In genomic region chr5:119411935-119412623, GRCh38 we compare ENCODE assay signal across 8 cellular contexts. TPM values are rescaled to one million over a fixed set of nuclear protein-coding genes. Genes with fewer than 3 reads are reported as not detected.
DNase-seq lines count a peak whose midpoint lies in the region; ATAC-seq, FAIRE-seq and TF ChIP-seq lines count a peak whose summit lies in the region.

No MANE protein-coding gene starts in this region.

- TF ChIP-seq CTCF in H1 (IDR thresholded peaks at IDR 0.05; ENCODE audit: control extremely low read depth in 1 of 3, insufficient read depth in 1 of 3, low read depth in 1 of 3, low read length in 3 of 3) = peak; percentile 36 to 88 (median 66); a peak in 3 of 4 replicates
- peak; percentile 86 for TF ChIP-seq CTCF in lung (IDR thresholded peaks at IDR 0.05; ENCODE audit: control extremely low read depth, extremely low read depth)

- POLR2A ChIA-PET in CD4-positive, alpha-beta memory T cell (lab: Charles Lee; ENCODE audit: partially characterized antibody) = interaction anchor here (0.8 to 3.6 kb wide), 14 partner anchors 11 to 424 kb away, joined by 3 to 22 read pairs (median 4); partner anchors contain the start of genes DMXL1 and DTWD2
- POLR2A ChIA-PET in H1 (lab: Charles Lee; ENCODE audit: partially characterized antibody) = interaction anchor here (0.9 to 1.2 kb wide), 4 partner anchors 26 to 424 kb away, joined by 3 to 6 read pairs (median 4); partner anchors contain the start of gene DTWD2

- no peak overlapping the region for H2AK5ac ChIP-seq in H1 (ENCODE audit: low read depth, low read length)

- no peak overlapping the region for H4K5ac ChIP-seq in H1 (ENCODE audit: insufficient read length, low read depth, low read length)

- DNase-seq in CD4-positive, alpha-beta memory T cell = peak; percentile 64 to 73 (median 69)
- DNase-seq in GM19239 (ENCODE audit: insufficient read length, low spot score) (no peak), NCI-H524 treated with DMSO at 0.1 percent for 48 hours (lab: John Stamatoyannopoulos, UW) (peak; percentile 43), H1 (ENCODE audit: low read depth in 1 of 2, low spot score in 2 of 2) (peak in 1 of 2 experiments; percentile 65), lung (ENCODE audit: low spot score) (peak; percentile 56)
- peak; percentile 44 for DNase-seq in activated CD4-positive, alpha-beta T cell treated with anti-CD3 and anti-CD28 coated beads, Interleukin-2, amount 50 U/mL, for 1 hour
- DNase-seq in stimulated activated naive CD4-positive, alpha-beta T cell treated with Interleukin-2 at 50 U/mL for 16 hours (lab: John Stamatoyannopoulos, UW) = peak; percentile 16

- intact Hi-C loops in CD4-positive, alpha-beta memory T cell (cut with micrococcal nuclease) = loop anchor here (1.0 to 2.0 kb wide), 5 partner anchors 97 to 424 kb away; partner anchors contain the start of genes DMXL1 and DTWD2

- peaks cover 12 to 24% (median 15%) of the 10 kb centered on the region in 4 donors for H3K4me1 Mint-ChIP-seq in CD4-positive, alpha-beta memory T cell

- WGBS in H1 (ENCODE audit: extremely low coverage in 1 of 2, insufficient coverage in 1 of 2, insufficient read length in 1 of 2, insufficient replicate concordance in 2 of 2, low coverage in 1 of 2, low lambda C conversion rate in 2 of 2, missing lambda C conversion rate in 1 of 2), 2 experiments = 13% methylated on average over 13 of the region's 13 CpGs; no CpG with 5 or more reads in 1 of the 2 experiments
- 10 to 13% methylated on average over 13 of the region's 13 CpGs for WGBS in lung, 2 donors

- no peaks in the 10 kb centered on the region for H3K36me3 ChIP-seq in CD4-positive, alpha-beta memory T cell (ENCODE audit: insufficient read depth, low read length)
- H3K36me3 ChIP-seq in H1 (ENCODE audit: control insufficient read depth in 2 of 4, insufficient read depth in 4 of 4, low read length in 3 of 4) (no peaks in the 10 kb centered on the region), lung (ENCODE audit: control insufficient read depth in 2 of 2, insufficient read depth in 2 of 2, low read length in 2 of 2) (no peaks in the 10 kb centered on the region)

- H3K9me3 Mint-ChIP-seq in CD4-positive, alpha-beta memory T cell = no peaks in the 10 kb centered on the region

- no peaks in the 10 kb centered on the region for H3K36me3 Mint-ChIP-seq in CD4-positive, alpha-beta memory T cell

- no peak overlapping the region for H2BK120ac ChIP-seq in H1 (replicated peaks; ENCODE audit: low read depth, low read length)

- no peaks in the 10 kb centered on the region for H3K79me1 ChIP-seq in H1 (ENCODE audit: low read depth, low read length)

- no peak overlapping the region for H2BK20ac ChIP-seq in H1 (ENCODE audit: low read length)

- peak overlapping the region; percentile 100 for H2AFZ ChIP-seq in H1 (ENCODE audit: low read length)

- no peak overlapping the region for H3K23ac ChIP-seq in H1 (ENCODE audit: insufficient read length)

- no peak overlapping the region for H3K27ac ChIP-seq in CD4-positive, alpha-beta memory T cell (ENCODE audit: low read depth, low read length)
- no peak overlapping the region for H3K27ac ChIP-seq in H1 (ENCODE audit: low read depth, low read length)
- H3K27ac ChIP-seq in lung (ENCODE audit: low read depth in 1 of 2, low read length in 1 of 2) = peak overlapping the region; percentile 34 to 64

- H3K4me3 Mint-ChIP-seq in CD4-positive, alpha-beta memory T cell = peak overlapping the region; percentile 79 to 91 (median 83)

- H2BK12ac ChIP-seq in H1 (ENCODE audit: low read depth, low read length) = no peak overlapping the region

- H3K79me2 ChIP-seq in H1 (ENCODE audit: control insufficient read depth in 1 of 2, insufficient read depth in 2 of 2, low read length in 2 of 2) = no peaks in the 10 kb centered on the region

- peak overlapping the region; percentile 33 to 39 for H3K4me3 ChIP-seq in CD4-positive, alpha-beta memory T cell (ENCODE audit: low read length in 2 of 2)
- peak overlapping the region; percentile 43 to 70 (median 56); a peak in 7 of 8 replicates for H3K4me3 ChIP-seq in H1 (ENCODE audit: extremely low read depth in 1 of 4, insufficient read depth in 2 of 4, low read depth in 3 of 4, low read length in 4 of 4)
- peak overlapping the region; percentile 22 for H3K4me3 ChIP-seq in lung

- ATAC-seq in HG03457 (IDR thresholded peaks at IDR 0.05; ENCODE audit: unreplicated experiment) (peak; percentile 53), lung (ENCODE audit: insufficient read depth, low FRiP score) (peak; percentile 96)

- H4K91ac ChIP-seq in H1 (replicated peaks; ENCODE audit: insufficient read length, low read length) = peak overlapping the region; percentile 32

- H3K9me3 ChIP-seq in CD4-positive, alpha-beta memory T cell (ENCODE audit: control insufficient read depth in 1 of 2, low read length in 2 of 2) = no peaks in the 10 kb centered on the region
- H3K9me3 ChIP-seq in H1 (ENCODE audit: insufficient read depth in 2 of 2, low read depth in 1 of 2, low read length in 1 of 2) = no peaks in the 10 kb centered on the region
- no peaks in the 10 kb centered on the region for H3K9me3 ChIP-seq in lung (ENCODE audit: control insufficient read depth in 2 of 2, insufficient read depth in 1 of 2, low read length in 1 of 2)

- H3K4ac ChIP-seq in H1 (replicated peaks; ENCODE audit: insufficient read length, low read depth, low read length) = no peak overlapping the region

- FAIRE-seq in GM19239 (lab: Jason Lieb, UNC) (peak; percentile 96), H1 (lab: Jason Lieb, UNC) (peak; percentile 83)

- no peak overlapping the region; a peak in 2 of 7 replicates for H3K9ac ChIP-seq in H1 (replicated peaks in 1 of 4; ENCODE audit: extremely low read depth in 1 of 4, low read depth in 3 of 4, low read length in 3 of 4)

- peak; percentile 89 to 91 for TF ChIP-seq RAD21 in H1 (IDR thresholded peaks at IDR 0.05 in 1 of 2, conservative IDR thresholded peaks at IDR 0.05 in 1 of 2; ENCODE audit: low read depth in 2 of 2, low read length in 2 of 2)

- H4K8ac ChIP-seq in H1 (ENCODE audit: extremely low read depth, insufficient read depth, low read length) = no peak overlapping the region

- CTCF ChIA-PET in CD4-positive, alpha-beta memory T cell (lab: Charles Lee; ENCODE audit: partially characterized antibody) = interaction anchor here (0.6 to 10.5 kb wide), 77 partner anchors 10 to 427 kb away, joined by 3 to 211 read pairs (median 4); partner anchors contain the start of genes DMXL1, DTWD2, HSD17B4 and TNFAIP8
- CTCF ChIA-PET in H1 (lab: Charles Lee; ENCODE audit: partially characterized antibody) = interaction anchor here (0.6 to 5.4 kb wide), 84 partner anchors 9 to 1566 kb away, joined by 3 to 46 read pairs (median 5); partner anchors contain the start of gene DTWD2

- no peak overlapping the region; the same call in 1 of the 2 replicates for H3K18ac ChIP-seq in H1 (ENCODE audit: extremely low read depth, low read length)

- peak overlapping the region; percentile 20 to 87 for H3K4me2 ChIP-seq in H1 (ENCODE audit: insufficient read depth in 1 of 2, low read depth in 2 of 2, low read length in 2 of 2)

- no peak for TF ChIP-seq EP300 in H1 (IDR thresholded peaks at IDR 0.05; ENCODE audit: borderline replicate concordance in 1 of 2, low read depth in 2 of 2, low read length in 2 of 2)

- peaks cover 4 to 5% of the 10 kb centered on the region in 2 donors for H3K27me3 Mint-ChIP-seq in CD4-positive, alpha-beta memory T cell

- no peak overlapping the region for H3K14ac ChIP-seq in H1 (ENCODE audit: insufficient read length)

- H3K27me3 ChIP-seq in CD4-positive, alpha-beta memory T cell (ENCODE audit: insufficient read depth, low read length) = no peaks in the 10 kb centered on the region
- H3K27me3 ChIP-seq in H1 (replicated peaks in 1 of 4; ENCODE audit: control insufficient read depth in 3 of 4, extremely low read depth in 1 of 4, insufficient read depth in 3 of 4, low read length in 3 of 4) (no peaks in the 10 kb centered on the region), lung (ENCODE audit: control insufficient read depth, insufficient read depth) (no peaks in the 10 kb centered on the region)

- H4K20me1 ChIP-seq in H1 (replicated peaks in 1 of 2; ENCODE audit: control insufficient read depth in 1 of 2, insufficient read depth in 2 of 2, low read length in 2 of 2) = no peaks in the 10 kb centered on the region

- H3K4me1 ChIP-seq in CD4-positive, alpha-beta memory T cell (ENCODE audit: insufficient read depth, low read length) = peaks cover 7% of the 10 kb centered on the region
- H3K4me1 ChIP-seq in H1 (replicated peaks in 1 of 4; ENCODE audit: control insufficient read depth in 3 of 4, insufficient read depth in 4 of 4, low read length in 3 of 4) (no peaks in the 10 kb centered on the region), lung (ENCODE audit: control insufficient read depth in 2 of 2, insufficient read depth in 2 of 2, low read length in 2 of 2) (no peaks in the 10 kb centered on the region)

- no peak overlapping the region for H3K56ac ChIP-seq in H1 (replicated peaks; ENCODE audit: insufficient read length, low read depth, low read length)

- peak overlapping the region in 6 of 7 donors; percentile 43 to 88 (median 58) for H3K27ac Mint-ChIP-seq in CD4-positive, alpha-beta memory T cell

- H2BK15ac ChIP-seq in H1 (ENCODE audit: low read length) = no peak overlapping the region

- TF ChIP-seq POLR2A in H1 (IDR thresholded peaks at IDR 0.05; ENCODE audit: control extremely low read depth in 1 of 2, low read depth in 2 of 2, low read length in 2 of 2) = no peak; a peak in 1 of 3 replicates

- no peaks in the 10 kb centered on the region; the same call in 1 of the 2 replicates for H3K23me2 ChIP-seq in H1 (ENCODE audit: low read depth, low read length)

- no peak overlapping the region for H2BK5ac ChIP-seq in H1 (ENCODE audit: low read depth, low read length)

RNA-seq across cellular contexts. Expression of gene HSD17B4, which starts 40.2 kb away (rescaled TPM):
- 10 to 100 TPM; 60.2 to 79.1 TPM for total RNA-seq in CD4-positive, alpha-beta memory T cell
- 10 to 100 TPM; 52.8 to 73.4 TPM for polyA plus RNA-seq in CD4-positive, alpha-beta memory T cell
- 360 and 369 TPM in 2 replicates for total RNA-seq in H1 (2021; fragmentation: NEBNext Ultra II Directional; extraction: Animal tissue kit (Norgen Biotek cat#: 25700))
- polyA plus RNA-seq in H1 (2011; rRNA removed) = 209 and 305 TPM in 2 replicates
- polyA plus RNA-seq in H1 (2011; cell fraction: cytosol; rRNA removed) = 324 TPM
- polyA plus RNA-seq in H1 (2011; cell fraction: nucleus; rRNA removed) = 194 TPM
- polyA plus RNA-seq in H1 (2012, experiment 1 of 2) = 418 to 601 TPM (median 461 TPM) in 4 replicates
- polyA plus RNA-seq in H1 (2012, experiment 2 of 2) = 51.1 TPM
- 269 TPM for polyA plus RNA-seq in H1 (2013, experiment 1 of 2)
- polyA plus RNA-seq in H1 (2013, experiment 2 of 2) = 281 TPM
- 608 and 793 TPM in 2 replicates for polyA minus RNA-seq in H1 (2011; rRNA and poly(A)+ RNA removed)
- polyA minus RNA-seq in H1 (2011; cell fraction: cytosol; rRNA and poly(A)+ RNA removed) = 194 TPM
- polyA minus RNA-seq in H1 (2011; cell fraction: nucleus; rRNA and poly(A)+ RNA removed) = 250 TPM
- 100 to 1,000 TPM; 329 to 371 TPM for total RNA-seq in lung
- polyA plus RNA-seq in lung = 100 to 1,000 TPM; 348 to 367 TPM

RNA-seq across cellular contexts. Expression of gene TNFAIP8, which starts 56.3 kb away (rescaled TPM):
- 100 to 1,000 TPM; 167 to 176 TPM for total RNA-seq in CD4-positive, alpha-beta memory T cell
- 100 to 1,000 TPM; 277 to 423 TPM for polyA plus RNA-seq in CD4-positive, alpha-beta memory T cell
- 17.8 and 19.3 TPM in 2 replicates for total RNA-seq in H1 (2021; fragmentation: NEBNext Ultra II Directional; extraction: Animal tissue kit (Norgen Biotek cat#: 25700))
- polyA plus RNA-seq in H1 (2011; rRNA removed) = 9.4 and 12.4 TPM in 2 replicates
- polyA plus RNA-seq in H1 (2011; cell fraction: cytosol; rRNA removed) = 15.9 TPM
- polyA plus RNA-seq in H1 (2011; cell fraction: nucleus; rRNA removed) = 10.8 TPM
- polyA plus RNA-seq in H1 (2012, experiment 1 of 2) = 15.0 to 23.2 TPM (median 17.1 TPM) in 4 replicates
- polyA plus RNA-seq in H1 (2012, experiment 2 of 2) = 2.8 TPM
- polyA plus RNA-seq in H1 (2013, experiment 1 of 2) = 12.1 TPM
- 12.9 TPM for polyA plus RNA-seq in H1 (2013, experiment 2 of 2)
- 11.5 and 12.8 TPM in 2 replicates for polyA minus RNA-seq in H1 (2011; rRNA and poly(A)+ RNA removed)
- 19.8 TPM for polyA minus RNA-seq in H1 (2011; cell fraction: cytosol; rRNA and poly(A)+ RNA removed)
- 19.0 TPM for polyA minus RNA-seq in H1 (2011; cell fraction: nucleus; rRNA and poly(A)+ RNA removed)
- total RNA-seq in lung = 10 to 100 TPM; 18.5 to 52.6 TPM
- polyA plus RNA-seq in lung = 10 to 100 TPM; 11.5 to 58.9 TPM

Comparison
In these comparisons a context has a peak if more than half of its experiments do, and no peak if none do; other contexts are left out.
1. H3K27ac ChIP-seq: peak in lung (2 of 2); none in CD4-positive, alpha-beta memory T cell (single experiment) and H1 (single experiment).
2. Peak in every context shown above with its lines, with median percentiles within 50 percentile points of each other: H3K4me3 ChIP-seq.